In genomic region chr7:151085329-151085690, GRCh38 we compare ENCODE assay signal across 1 cellular context.
TF ChIP-seq lines count a peak whose summit lies in the region.

No MANE protein-coding gene starts in this region.

TF ChIP-seq in HCT116, 20 proteins besides CTCF, POLR2A, EP300 and RAD21 (continued from another document):
- no peak for TF ChIP-seq EGR1 (IDR thresholded peaks at IDR 0.05; ENCODE audit: low read depth)
- TF ChIP-seq FOSL1 (IDR thresholded peaks at IDR 0.05; ENCODE audit: low read depth) = no peak
- TF ChIP-seq ZBTB33 (IDR thresholded peaks at IDR 0.05; ENCODE audit: extremely low read depth, insufficient replicate concordance, low read length) = no peak
- TF ChIP-seq SIN3A (IDR thresholded peaks at IDR 0.05; ENCODE audit: low read depth) = no peak
- TF ChIP-seq ATF3 (IDR thresholded peaks at IDR 0.05) = no peak
- no peak for TF ChIP-seq ZFX (IDR thresholded peaks at IDR 0.05)
TF ChIP-seq in HCT116: peak in this region for 0.
